1 cellular context compared by ENCODE assay signal in the genomic region with DNA sequence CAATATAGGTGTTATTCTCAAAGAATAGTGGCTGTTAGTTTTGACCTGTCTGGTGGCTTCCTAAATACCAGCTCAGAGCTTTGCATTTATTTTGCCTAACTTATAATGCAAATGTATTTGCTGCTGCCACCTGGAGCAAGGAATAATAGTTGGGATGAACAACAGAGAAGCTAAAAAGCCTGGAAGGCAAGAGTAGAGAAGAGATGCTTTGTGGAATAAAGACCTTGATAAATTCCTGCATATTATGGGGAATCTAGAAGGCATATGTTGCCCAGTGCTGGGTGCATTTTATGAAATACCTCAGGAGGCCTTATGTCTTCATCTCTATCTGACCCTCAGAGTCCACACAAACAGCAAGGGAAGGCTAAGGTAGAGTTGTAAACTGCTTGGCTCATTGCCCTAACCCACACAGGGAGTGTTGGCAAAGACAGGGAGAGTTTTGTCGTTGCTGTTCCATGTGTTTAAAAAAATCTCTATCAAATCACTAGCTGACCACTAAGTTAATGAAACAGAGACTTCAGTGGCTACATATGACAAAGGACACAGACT.
TF ChIP-seq lines count a peak whose summit lies in the region.

No MANE protein-coding gene starts in this region.

TF ChIP-seq in H1, 55 proteins besides CTCF, POLR2A, EP300 and RAD21:
- TF ChIP-seq JUND (IDR thresholded peaks at IDR 0.05; ENCODE audit: low read length) (no peak), SUZ12 (IDR thresholded peaks at IDR 0.05; ENCODE audit: low read length) (no peak), POU5F1 (IDR thresholded peaks at IDR 0.05; ENCODE audit: low read depth, low read length) (peak; percentile 65; the same call in 1 of the 2 replicates), TCF12 (IDR thresholded peaks at IDR 0.05; ENCODE audit: low read depth, low read length) (peak; percentile 50; the same call in 1 of the 2 replicates), ASH2L (IDR thresholded peaks at IDR 0.05; ENCODE audit: low read length) (no peak), PHF8 (conservative IDR thresholded peaks at IDR 0.05; ENCODE audit: low read depth, low read length) (no peak), HDAC6 (IDR thresholded peaks at IDR 0.05; ENCODE audit: low read depth, low read length) (no peak), POLR2AphosphoS5 (IDR thresholded peaks at IDR 0.05; ENCODE audit: low read depth, low read length) (no peak), JUN (IDR thresholded peaks at IDR 0.05; ENCODE audit: low read depth, low read length) (no peak), GTF2F1 (IDR thresholded peaks at IDR 0.05; ENCODE audit: borderline replicate concordance, low read depth, low read length) (no peak), EGR1 (IDR thresholded peaks at IDR 0.05; ENCODE audit: borderline replicate concordance, low read depth, low read length) (no peak), RBBP5 (IDR thresholded peaks at IDR 0.05; ENCODE audit: borderline replicate concordance, low read depth, low read length) (no peak), SP2 (IDR thresholded peaks at IDR 0.05; ENCODE audit: low read length) (no peak), SP4 (IDR thresholded peaks at IDR 0.05; ENCODE audit: low read length) (no peak), SRF (IDR thresholded peaks at IDR 0.05; ENCODE audit: low read depth, low read length) (no peak), CREB1 (IDR thresholded peaks at IDR 0.05) (no peak)
- TF ChIP-seq, protein P1, sequence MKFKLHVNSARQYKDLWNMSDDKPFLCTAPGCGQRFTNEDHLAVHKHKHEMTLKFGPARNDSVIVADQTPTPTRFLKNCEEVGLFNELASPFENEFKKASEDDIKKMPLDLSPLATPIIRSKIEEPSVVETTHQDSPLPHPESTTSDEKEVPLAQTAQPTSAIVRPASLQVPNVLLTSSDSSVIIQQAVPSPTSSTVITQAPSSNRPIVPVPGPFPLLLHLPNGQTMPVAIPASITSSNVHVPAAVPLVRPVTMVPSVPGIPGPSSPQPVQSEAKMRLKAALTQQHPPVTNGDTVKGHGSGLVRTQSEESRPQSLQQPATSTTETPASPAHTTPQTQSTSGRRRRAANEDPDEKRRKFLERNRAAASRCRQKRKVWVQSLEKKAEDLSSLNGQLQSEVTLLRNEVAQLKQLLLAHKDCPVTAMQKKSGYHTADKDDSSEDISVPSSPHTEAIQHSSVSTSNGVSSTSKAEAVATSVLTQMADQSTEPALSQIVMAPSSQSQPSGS (IDR thresholded peaks at IDR 0.05; ENCODE audit: low read length): no peak
- TF ChIP-seq, protein P2, sequence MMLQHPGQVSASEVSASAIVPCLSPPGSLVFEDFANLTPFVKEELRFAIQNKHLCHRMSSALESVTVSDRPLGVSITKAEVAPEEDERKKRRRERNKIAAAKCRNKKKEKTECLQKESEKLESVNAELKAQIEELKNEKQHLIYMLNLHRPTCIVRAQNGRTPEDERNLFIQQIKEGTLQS (IDR thresholded peaks at IDR 0.05; ENCODE audit: insufficient read depth, low read depth, low read length): no peak
